1 cellular context compared by ENCODE assay signal in the genomic region with DNA sequence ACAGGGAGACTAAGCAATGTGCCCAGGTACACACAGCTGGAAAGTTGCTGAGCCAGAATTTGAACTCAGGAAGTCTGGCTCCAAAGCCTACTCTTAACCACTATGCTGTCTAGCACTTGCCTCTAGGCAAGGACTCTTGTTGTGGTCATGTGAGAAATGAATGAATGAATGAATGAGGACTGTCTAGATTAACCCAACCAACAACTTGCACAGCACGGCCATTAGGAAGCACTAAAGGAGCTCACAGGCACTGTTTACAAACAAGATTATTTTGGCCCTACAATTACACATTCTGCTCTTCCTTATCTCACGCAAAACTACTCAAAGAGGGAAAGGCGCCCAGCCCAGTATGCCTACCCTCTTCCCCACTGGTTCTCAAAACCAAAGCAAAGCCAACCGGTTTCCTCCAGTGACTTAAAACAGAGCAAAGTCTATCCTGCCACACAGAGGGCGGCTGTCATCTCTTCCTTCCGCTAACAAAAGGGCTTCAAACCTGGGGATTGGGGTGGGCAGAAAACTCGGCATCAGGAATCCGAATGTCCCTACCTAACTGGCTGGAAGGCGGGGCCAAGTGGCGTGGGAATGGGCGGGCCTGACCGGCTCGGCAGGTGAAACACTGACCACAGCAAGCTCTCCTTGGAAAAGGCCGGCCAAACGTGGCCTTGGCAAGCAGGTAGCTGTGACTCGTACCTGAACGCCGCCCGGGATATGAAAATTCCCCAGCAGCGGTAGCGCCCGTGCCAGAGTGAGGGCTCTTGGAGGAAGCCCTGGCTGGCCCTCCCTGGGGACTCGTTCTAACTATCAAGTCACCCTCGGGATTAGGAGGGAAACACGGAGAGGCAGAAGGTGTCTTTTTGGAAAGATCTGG.
A peak's percentile ranks its signal among the peaks of the same experiment; 100 is the strongest.
TF ChIP-seq lines count a peak whose summit lies in the region.

No MANE protein-coding gene starts in this region.

TF ChIP-seq in K562, 482 proteins besides CTCF, POLR2A, EP300 and RAD21 (continued from another document and continues in another):
- TF ChIP-seq ATF1 (CRISPR knock-in tag; IDR thresholded peaks at IDR 0.05) (no peak), ATF1 (tag; IDR thresholded peaks at IDR 0.05) (no peak), LCOR (CRISPR knock-in tag; IDR thresholded peaks at IDR 0.05) (0 out of 2 replicates have a peak, but pooled peaks have one; percentile 32), BCLAF1 (IDR thresholded peaks at IDR 0.05; ENCODE audit: borderline replicate concordance in 1 of 2, control insufficient read depth in 1 of 2, low read depth in 2 of 2, low read length in 1 of 2) (no peak), TGIF2 (CRISPR knock-in tag; IDR thresholded peaks at IDR 0.05) (no peak), ZNF316 (IDR thresholded peaks at IDR 0.05) (peak; percentile 37; the same call in 1 of the 2 replicates), RCOR1 (IDR thresholded peaks at IDR 0.05; ENCODE audit: borderline replicate concordance in 1 of 2, low read depth in 2 of 2, low read length in 2 of 2) (no peak), ETV5 (CRISPR knock-in tag; IDR thresholded peaks at IDR 0.05; ENCODE audit: low read depth) (0 out of 2 replicates have a peak, but pooled peaks have one; percentile 20), ARID3B (CRISPR knock-in tag; IDR thresholded peaks at IDR 0.05; ENCODE audit: borderline replicate concordance) (no peak), RB1 (IDR thresholded peaks at IDR 0.05; ENCODE audit: low read depth) (0 out of 2 replicates have a peak, but pooled peaks have one; percentile 9), ZNF224 (CRISPR knock-in tag; IDR thresholded peaks at IDR 0.05) (no peak), PRPF4 (IDR thresholded peaks at IDR 0.05; ENCODE audit: insufficient read depth, low read depth, low read length, poor library complexity, severe bottlenecking) (no peak), ZBTB7A (IDR thresholded peaks at IDR 0.05; ENCODE audit: borderline replicate concordance, control insufficient read depth, low read depth, low read length) (no peak), NRF1 (conservative IDR thresholded peaks at IDR 0.05 in 1 of 2, IDR thresholded peaks at IDR 0.05 in 1 of 2) (no peak), MEF2D (tag; conservative IDR thresholded peaks at IDR 0.05; ENCODE audit: low read depth) (no peak), MEF2A (IDR thresholded peaks at IDR 0.05; ENCODE audit: control insufficient read depth, low read depth, low read length) (no peak), DLX4 (CRISPR knock-in tag; IDR thresholded peaks at IDR 0.05) (no peak), HNRNPK (IDR thresholded peaks at IDR 0.05; ENCODE audit: low read depth, low read length, poor library complexity, severe bottlenecking) (no peak), RBFOX2 (IDR thresholded peaks at IDR 0.05; ENCODE audit: low read depth, low read length) (peak; percentile 65), ELF4 (CRISPR knock-in tag; IDR thresholded peaks at IDR 0.05) (no peak), LEF1 (IDR thresholded peaks at IDR 0.05) (peak; percentile 60), ZNF146 (CRISPR knock-in tag; IDR thresholded peaks at IDR 0.05; ENCODE audit: unreplicated experiment) (no peak), SNIP1 (IDR thresholded peaks at IDR 0.05; ENCODE audit: low read depth) (no peak), ETV1 (tag; conservative IDR thresholded peaks at IDR 0.05; ENCODE audit: low read depth) (no peak), ZNF766 (CRISPR knock-in tag; conservative IDR thresholded peaks at IDR 0.05) (no peak), TEAD4 (IDR thresholded peaks at IDR 0.05; ENCODE audit: low read length) (no peak; the same call in 1 of the 2 replicates), TEAD4 (CRISPR knock-in tag; IDR thresholded peaks at IDR 0.05; ENCODE audit: borderline replicate concordance) (no peak), PHF21A (IDR thresholded peaks at IDR 0.05; ENCODE audit: borderline replicate concordance, low read depth) (no peak), EP400 (IDR thresholded peaks at IDR 0.05) (peak; percentile 40; the same call in 1 of the 2 replicates), NFYB (IDR thresholded peaks at IDR 0.05; ENCODE audit: extremely low read depth, insufficient read length) (no peak), MYBL2 (IDR thresholded peaks at IDR 0.05; ENCODE audit: low read depth) (no peak), MYBL2 (CRISPR knock-in tag; IDR thresholded peaks at IDR 0.05; ENCODE audit: borderline replicate concordance) (no peak)
- TF ChIP-seq, protein P1, sequence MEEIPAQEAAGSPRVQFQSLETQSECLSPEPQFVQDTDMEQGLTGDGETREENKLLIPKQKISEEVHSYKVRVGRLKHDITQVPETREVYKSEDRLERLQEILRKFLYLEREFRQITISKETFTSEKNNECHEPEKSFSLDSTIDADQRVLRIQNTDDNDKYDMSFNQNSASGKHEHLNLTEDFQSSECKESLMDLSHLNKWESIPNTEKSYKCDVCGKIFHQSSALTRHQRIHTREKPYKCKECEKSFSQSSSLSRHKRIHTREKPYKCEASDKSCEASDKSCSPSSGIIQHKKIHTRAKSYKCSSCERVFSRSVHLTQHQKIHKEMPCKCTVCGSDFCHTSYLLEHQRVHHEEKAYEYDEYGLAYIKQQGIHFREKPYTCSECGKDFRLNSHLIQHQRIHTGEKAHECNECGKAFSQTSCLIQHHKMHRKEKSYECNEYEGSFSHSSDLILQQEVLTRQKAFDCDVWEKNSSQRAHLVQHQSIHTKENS (CRISPR knock-in tag; IDR thresholded peaks at IDR 0.05) = no peak
- TF ChIP-seq, protein P2, sequence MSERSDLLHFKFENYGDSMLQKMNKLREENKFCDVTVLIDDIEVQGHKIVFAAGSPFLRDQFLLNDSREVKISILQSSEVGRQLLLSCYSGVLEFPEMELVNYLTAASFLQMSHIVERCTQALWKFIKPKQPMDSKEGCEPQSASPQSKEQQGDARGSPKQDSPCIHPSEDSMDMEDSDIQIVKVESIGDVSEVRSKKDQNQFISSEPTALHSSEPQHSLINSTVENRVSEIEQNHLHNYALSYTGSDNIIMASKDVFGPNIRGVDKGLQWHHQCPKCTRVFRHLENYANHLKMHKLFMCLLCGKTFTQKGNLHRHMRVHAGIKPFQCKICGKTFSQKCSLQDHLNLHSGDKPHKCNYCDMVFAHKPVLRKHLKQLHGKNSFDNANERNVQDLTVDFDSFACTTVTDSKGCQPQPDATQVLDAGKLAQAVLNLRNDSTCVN (CRISPR knock-in tag; IDR thresholded peaks at IDR 0.05) = no peak
- TF ChIP-seq, protein P3, sequence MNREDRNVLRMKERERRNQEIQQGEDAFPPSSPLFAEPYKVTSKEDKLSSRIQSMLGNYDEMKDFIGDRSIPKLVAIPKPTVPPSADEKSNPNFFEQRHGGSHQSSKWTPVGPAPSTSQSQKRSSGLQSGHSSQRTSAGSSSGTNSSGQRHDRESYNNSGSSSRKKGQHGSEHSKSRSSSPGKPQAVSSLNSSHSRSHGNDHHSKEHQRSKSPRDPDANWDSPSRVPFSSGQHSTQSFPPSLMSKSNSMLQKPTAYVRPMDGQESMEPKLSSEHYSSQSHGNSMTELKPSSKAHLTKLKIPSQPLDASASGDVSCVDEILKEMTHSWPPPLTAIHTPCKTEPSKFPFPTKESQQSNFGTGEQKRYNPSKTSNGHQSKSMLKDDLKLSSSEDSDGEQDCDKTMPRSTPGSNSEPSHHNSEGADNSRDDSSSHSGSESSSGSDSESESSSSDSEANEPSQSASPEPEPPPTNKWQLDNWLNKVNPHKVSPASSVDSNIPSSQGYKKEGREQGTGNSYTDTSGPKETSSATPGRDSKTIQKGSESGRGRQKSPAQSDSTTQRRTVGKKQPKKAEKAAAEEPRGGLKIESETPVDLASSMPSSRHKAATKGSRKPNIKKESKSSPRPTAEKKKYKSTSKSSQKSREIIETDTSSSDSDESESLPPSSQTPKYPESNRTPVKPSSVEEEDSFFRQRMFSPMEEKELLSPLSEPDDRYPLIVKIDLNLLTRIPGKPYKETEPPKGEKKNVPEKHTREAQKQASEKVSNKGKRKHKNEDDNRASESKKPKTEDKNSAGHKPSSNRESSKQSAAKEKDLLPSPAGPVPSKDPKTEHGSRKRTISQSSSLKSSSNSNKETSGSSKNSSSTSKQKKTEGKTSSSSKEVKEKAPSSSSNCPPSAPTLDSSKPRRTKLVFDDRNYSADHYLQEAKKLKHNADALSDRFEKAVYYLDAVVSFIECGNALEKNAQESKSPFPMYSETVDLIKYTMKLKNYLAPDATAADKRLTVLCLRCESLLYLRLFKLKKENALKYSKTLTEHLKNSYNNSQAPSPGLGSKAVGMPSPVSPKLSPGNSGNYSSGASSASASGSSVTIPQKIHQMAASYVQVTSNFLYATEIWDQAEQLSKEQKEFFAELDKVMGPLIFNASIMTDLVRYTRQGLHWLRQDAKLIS (CRISPR knock-in tag; IDR thresholded peaks at IDR 0.05) = no peak
- TF ChIP-seq, protein P4, sequence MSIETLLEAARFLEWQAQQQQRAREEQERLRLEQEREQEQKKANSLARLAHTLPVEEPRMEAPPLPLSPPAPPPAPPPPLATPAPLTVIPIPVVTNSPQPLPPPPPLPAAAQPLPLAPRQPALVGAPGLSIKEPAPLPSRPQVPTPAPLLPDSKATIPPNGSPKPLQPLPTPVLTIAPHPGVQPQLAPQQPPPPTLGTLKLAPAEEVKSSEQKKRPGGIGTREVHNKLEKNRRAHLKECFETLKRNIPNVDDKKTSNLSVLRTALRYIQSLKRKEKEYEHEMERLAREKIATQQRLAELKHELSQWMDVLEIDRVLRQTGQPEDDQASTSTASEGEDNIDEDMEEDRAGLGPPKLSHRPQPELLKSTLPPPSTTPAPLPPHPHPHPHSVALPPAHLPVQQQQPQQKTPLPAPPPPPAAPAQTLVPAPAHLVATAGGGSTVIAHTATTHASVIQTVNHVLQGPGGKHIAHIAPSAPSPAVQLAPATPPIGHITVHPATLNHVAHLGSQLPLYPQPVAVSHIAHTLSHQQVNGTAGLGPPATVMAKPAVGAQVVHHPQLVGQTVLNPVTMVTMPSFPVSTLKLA (conservative IDR thresholded peaks at IDR 0.05) = peak; percentile 40 to 43; a peak in 2 of 4 replicates
- TF ChIP-seq, protein P5, sequence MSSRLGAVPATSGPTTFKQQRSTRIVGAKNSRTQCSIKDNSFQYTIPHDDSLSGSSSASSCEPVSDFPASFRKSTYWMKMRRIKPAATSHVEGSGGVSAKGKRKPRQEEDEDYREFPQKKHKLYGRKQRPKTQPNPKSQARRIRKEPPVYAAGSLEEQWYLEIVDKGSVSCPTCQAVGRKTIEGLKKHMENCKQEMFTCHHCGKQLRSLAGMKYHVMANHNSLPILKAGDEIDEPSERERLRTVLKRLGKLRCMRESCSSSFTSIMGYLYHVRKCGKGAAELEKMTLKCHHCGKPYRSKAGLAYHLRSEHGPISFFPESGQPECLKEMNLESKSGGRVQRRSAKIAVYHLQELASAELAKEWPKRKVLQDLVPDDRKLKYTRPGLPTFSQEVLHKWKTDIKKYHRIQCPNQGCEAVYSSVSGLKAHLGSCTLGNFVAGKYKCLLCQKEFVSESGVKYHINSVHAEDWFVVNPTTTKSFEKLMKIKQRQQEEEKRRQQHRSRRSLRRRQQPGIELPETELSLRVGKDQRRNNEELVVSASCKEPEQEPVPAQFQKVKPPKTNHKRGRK (tag; IDR thresholded peaks at IDR 0.05) = no peak
- TF ChIP-seq, protein P6, sequence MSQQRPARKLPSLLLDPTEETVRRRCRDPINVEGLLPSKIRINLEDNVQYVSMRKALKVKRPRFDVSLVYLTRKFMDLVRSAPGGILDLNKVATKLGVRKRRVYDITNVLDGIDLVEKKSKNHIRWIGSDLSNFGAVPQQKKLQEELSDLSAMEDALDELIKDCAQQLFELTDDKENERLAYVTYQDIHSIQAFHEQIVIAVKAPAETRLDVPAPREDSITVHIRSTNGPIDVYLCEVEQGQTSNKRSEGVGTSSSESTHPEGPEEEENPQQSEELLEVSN (IDR thresholded peaks at IDR 0.05; ENCODE audit: borderline replicate concordance in 1 of 2, extremely low read depth in 1 of 2, insufficient read depth in 1 of 2, insufficient read length in 1 of 2, low read depth in 1 of 2, low read length in 1 of 2, poor library complexity in 1 of 2, severe bottlenecking in 1 of 2) = peak in 1 of 2 experiments; percentile 38
- TF ChIP-seq, protein P7, sequence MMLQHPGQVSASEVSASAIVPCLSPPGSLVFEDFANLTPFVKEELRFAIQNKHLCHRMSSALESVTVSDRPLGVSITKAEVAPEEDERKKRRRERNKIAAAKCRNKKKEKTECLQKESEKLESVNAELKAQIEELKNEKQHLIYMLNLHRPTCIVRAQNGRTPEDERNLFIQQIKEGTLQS (IDR thresholded peaks at IDR 0.05) = no peak
- TF ChIP-seq, protein P7 (CRISPR knock-in tag; conservative IDR thresholded peaks at IDR 0.05) = no peak; the same call in none of the 2 replicates
